In genomic region chr4:158496030-158496741, GRCh38 we compare ENCODE assay signal across 1 cellular context.
TF ChIP-seq lines count a peak whose summit lies in the region.

No MANE protein-coding gene starts in this region.

TF ChIP-seq in K562, 482 proteins besides CTCF, POLR2A, EP300 and RAD21 (continued from another document):
- TF ChIP-seq FOXA3 (CRISPR knock-in tag; conservative IDR thresholded peaks at IDR 0.05 in 1 of 2, IDR thresholded peaks at IDR 0.05 in 1 of 2): no peak
- no peak for TF ChIP-seq HOMEZ (CRISPR knock-in tag; IDR thresholded peaks at IDR 0.05)
- peak; percentile 93 for TF ChIP-seq ZNF316 (IDR thresholded peaks at IDR 0.05)
- TF ChIP-seq, protein P1, sequence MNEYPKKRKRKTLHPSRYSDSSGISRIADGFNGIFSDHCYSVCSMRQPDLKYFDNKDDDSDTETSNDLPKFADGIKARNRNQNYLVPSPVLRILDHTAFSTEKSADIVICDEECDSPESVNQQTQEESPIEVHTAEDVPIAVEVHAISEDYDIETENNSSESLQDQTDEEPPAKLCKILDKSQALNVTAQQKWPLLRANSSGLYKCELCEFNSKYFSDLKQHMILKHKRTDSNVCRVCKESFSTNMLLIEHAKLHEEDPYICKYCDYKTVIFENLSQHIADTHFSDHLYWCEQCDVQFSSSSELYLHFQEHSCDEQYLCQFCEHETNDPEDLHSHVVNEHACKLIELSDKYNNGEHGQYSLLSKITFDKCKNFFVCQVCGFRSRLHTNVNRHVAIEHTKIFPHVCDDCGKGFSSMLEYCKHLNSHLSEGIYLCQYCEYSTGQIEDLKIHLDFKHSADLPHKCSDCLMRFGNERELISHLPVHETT (CRISPR knock-in tag; conservative IDR thresholded peaks at IDR 0.05 in 1 of 2, IDR thresholded peaks at IDR 0.05 in 1 of 2): no peak
- no peak for TF ChIP-seq STAT5B (CRISPR knock-in tag; IDR thresholded peaks at IDR 0.05)
- TF ChIP-seq CBX2 (IDR thresholded peaks at IDR 0.05; ENCODE audit: insufficient read depth, low read length, poor library complexity, severe bottlenecking): no peak
- TF ChIP-seq MAFG (tag; conservative IDR thresholded peaks at IDR 0.05): peak; percentile 70
- TF ChIP-seq MECOM (CRISPR knock-in tag; IDR thresholded peaks at IDR 0.05): no peak
- TF ChIP-seq, protein P2, sequence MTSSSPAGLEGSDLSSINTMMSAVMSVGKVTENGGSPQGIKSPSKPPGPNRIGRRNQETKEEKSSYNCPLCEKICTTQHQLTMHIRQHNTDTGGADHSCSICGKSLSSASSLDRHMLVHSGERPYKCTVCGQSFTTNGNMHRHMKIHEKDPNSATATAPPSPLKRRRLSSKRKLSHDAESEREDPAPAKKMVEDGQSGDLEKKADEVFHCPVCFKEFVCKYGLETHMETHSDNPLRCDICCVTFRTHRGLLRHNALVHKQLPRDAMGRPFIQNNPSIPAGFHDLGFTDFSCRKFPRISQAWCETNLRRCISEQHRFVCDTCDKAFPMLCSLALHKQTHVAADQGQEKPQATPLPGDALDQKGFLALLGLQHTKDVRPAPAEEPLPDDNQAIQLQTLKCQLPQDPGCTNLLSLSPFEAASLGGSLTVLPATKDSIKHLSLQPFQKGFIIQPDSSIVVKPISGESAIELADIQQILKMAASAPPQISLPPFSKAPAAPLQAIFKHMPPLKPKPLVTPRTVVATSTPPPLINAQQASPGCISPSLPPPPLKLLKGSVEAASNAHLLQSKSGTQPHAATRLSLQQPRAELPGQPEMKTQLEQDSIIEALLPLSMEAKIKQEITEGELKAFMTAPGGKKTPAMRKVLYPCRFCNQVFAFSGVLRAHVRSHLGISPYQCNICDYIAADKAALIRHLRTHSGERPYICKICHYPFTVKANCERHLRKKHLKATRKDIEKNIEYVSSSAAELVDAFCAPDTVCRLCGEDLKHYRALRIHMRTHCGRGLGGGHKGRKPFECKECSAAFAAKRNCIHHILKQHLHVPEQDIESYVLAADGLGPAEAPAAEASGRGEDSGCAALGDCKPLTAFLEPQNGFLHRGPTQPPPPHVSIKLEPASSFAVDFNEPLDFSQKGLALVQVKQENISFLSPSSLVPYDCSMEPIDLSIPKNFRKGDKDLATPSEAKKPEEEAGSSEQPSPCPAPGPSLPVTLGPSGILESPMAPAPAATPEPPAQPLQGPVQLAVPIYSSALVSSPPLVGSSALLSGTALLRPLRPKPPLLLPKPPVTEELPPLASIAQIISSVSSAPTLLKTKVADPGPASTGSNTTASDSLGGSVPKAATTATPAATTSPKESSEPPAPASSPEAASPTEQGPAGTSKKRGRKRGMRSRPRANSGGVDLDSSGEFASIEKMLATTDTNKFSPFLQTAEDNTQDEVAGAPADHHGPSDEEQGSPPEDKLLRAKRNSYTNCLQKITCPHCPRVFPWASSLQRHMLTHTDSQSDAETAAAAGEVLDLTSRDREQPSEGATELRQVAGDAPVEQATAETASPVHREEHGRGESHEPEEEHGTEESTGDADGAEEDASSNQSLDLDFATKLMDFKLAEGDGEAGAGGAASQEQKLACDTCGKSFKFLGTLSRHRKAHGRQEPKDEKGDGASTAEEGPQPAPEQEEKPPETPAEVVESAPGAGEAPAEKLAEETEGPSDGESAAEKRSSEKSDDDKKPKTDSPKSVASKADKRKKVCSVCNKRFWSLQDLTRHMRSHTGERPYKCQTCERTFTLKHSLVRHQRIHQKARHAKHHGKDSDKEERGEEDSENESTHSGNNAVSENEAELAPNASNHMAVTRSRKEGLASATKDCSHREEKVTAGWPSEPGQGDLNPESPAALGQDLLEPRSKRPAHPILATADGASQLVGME (CRISPR knock-in tag; IDR thresholded peaks at IDR 0.05): no peak
- TF ChIP-seq ZNF79 (CRISPR knock-in tag; IDR thresholded peaks at IDR 0.05; ENCODE audit: low read depth): no peak
TF ChIP-seq in K562: peak in this region for 7.
